ENCODE assay signal across 8 cellular contexts in genomic region chrX:11757397-11757728, GRCh38.
DNase-seq lines count a peak whose midpoint lies in the region; ATAC-seq and TF ChIP-seq lines count a peak whose summit lies in the region.

No MANE protein-coding gene starts in this region.

- peaks cover 4 to 6% of the 10 kb centered on the region in 2 donors for H3K27me3 Mint-ChIP-seq in stimulated activated naive B cell treated with anti-CD40 and anti-IgM and Interleukin-4, amounts not matched to agents 10 μg/mL and 1 μg/mL and 100 μg/mL, for 72 hours

- H3K36me3 ChIP-seq in iPS DF 6.9 (ENCODE audit: control insufficient read depth, insufficient read depth, low read length): no peaks in the 10 kb centered on the region

- peaks cover 0 to 4% of the 10 kb centered on the region in 2 donors for H3K9me3 Mint-ChIP-seq in stimulated activated naive B cell treated with anti-CD40 and anti-IgM and Interleukin-4, amounts not matched to agents 10 μg/mL and 1 μg/mL and 100 μg/mL, for 72 hours

- no peak for TF ChIP-seq CTCF in VCaP (conservative IDR thresholded peaks at IDR 0.05)

- H3K4me1 ChIP-seq in iPS DF 6.9 (ENCODE audit: control insufficient read depth, insufficient read depth, low read length): no peaks in the 10 kb centered on the region

- peak overlapping the region; percentile 69 for H3K27ac Mint-ChIP-seq in stimulated activated naive B cell treated with anti-CD40 and anti-IgM and Interleukin-4, amounts not matched to agents 10 μg/mL and 1 μg/mL and 100 μg/mL, for 72 hours

- DNase-seq in NCI-H2171 treated with DMSO at 0.1 percent for 48 hours (lab: John Stamatoyannopoulos, UW) (peak; percentile 2), NCI-H2171 (lab: John Stamatoyannopoulos, UW) (no peak), iPS DF 6.9 (ENCODE audit: low read depth, low spot score) (no peak), NCI-H146 treated with DMSO at 0.1 percent for 48 hours (lab: John Stamatoyannopoulos, UW; ENCODE audit: unreplicated experiment) (no peak), GM03348 (ENCODE audit: low spot score) (no peak), NCI-H1105 treated with DMSO at 0.1 percent for 48 hours (lab: John Stamatoyannopoulos, UW) (no peak)
- DNase-seq in stimulated activated naive B cell treated with anti-CD40 and anti-IgM and Interleukin-4, amounts not matched to agents 10 μg/mL and 1 μg/mL and 100 μg/mL, for 72 hours: no peak

- H3K36me3 Mint-ChIP-seq in stimulated activated naive B cell treated with anti-CD40 and anti-IgM and Interleukin-4, amounts not matched to agents 10 μg/mL and 1 μg/mL and 100 μg/mL, for 72 hours: peaks cover 0 to 9% of the 10 kb centered on the region in 2 donors

- peak overlapping the region; percentile 89; the same call in 1 of the 2 replicates for H3K4me3 ChIP-seq in iPS DF 6.9 (ENCODE audit: low read length)

- H3K4me1 Mint-ChIP-seq in stimulated activated naive B cell treated with anti-CD40 and anti-IgM and Interleukin-4, amounts not matched to agents 10 μg/mL and 1 μg/mL and 100 μg/mL, for 72 hours: peaks cover 9 to 29% of the 10 kb centered on the region in 2 donors

- H3K9me3 ChIP-seq in iPS DF 6.9 (ENCODE audit: control insufficient read depth, insufficient read depth, low read length): no peaks in the 10 kb centered on the region

- peak overlapping the region; percentile 76 for H3K27ac ChIP-seq in VCaP
- H3K27ac ChIP-seq in iPS DF 6.9 (ENCODE audit: low read length): no peak overlapping the region

- no peak for ATAC-seq in stimulated activated naive B cell treated with anti-CD40 and anti-IgM and Interleukin-4, amounts not matched to agents 10 μg/mL and 1 μg/mL and 100 μg/mL, for 72 hours (replicated peaks)

- no CpG with 5 or more reads among the region's 15 CpGs for WGBS in iPS DF 6.9 (ENCODE audit: insufficient coverage, insufficient read length)

- H3K4me3 Mint-ChIP-seq in stimulated activated naive B cell treated with anti-CD40 and anti-IgM and Interleukin-4, amounts not matched to agents 10 μg/mL and 1 μg/mL and 100 μg/mL, for 72 hours: peak overlapping the region; percentile 77 to 84

- H3K27me3 ChIP-seq in iPS DF 6.9 (ENCODE audit: control insufficient read depth, insufficient read depth, low read length): no peaks in the 10 kb centered on the region
